Comparison of ENCODE assay signal across 8 cellular contexts in the genomic region with DNA sequence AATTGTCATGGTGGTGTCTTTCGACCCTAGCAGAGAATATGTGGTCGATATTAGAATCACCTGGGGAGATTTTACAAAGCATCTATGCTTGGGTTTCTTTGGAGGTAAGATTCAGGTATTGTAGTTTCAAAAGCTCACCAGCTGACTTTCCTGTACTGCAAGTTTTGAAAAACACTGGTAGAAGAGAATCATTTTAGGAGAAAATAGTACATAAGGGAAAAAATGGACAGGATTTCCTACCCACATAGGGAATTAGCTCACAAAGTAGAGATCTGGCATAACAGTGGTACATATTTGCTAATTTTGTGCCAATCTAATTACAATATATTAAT. TPM values are rescaled to one million over a fixed set of nuclear protein-coding genes. Genes with fewer than 3 reads are reported as not detected.
A peak's percentile ranks its signal among the peaks of the same experiment; 100 is the strongest.
DNase-seq lines count a peak whose midpoint lies in the region; ATAC-seq and TF ChIP-seq lines count a peak whose summit lies in the region.

No MANE protein-coding gene starts in this region.

- H3K9me3 Mint-ChIP-seq in activated B cell treated with CpG ODN at 0.5 μM for 24 hours (no peaks in the 10 kb centered on the region), type B pancreatic cell (no peaks in the 10 kb centered on the region)

- DNase-seq in heart right ventricle (no peak), right atrium auricular region (ENCODE audit: low spot score) (no peak), activated B cell treated with CpG ODN at 0.5 μM for 24 hours (no peak), hepatocyte (ENCODE audit: low spot score) (no peak), type B pancreatic cell (ENCODE audit: extremely low spot score, unreplicated experiment) (no peak), AG08395 (ENCODE audit: low spot score) (no peak), SK-N-DZ (ENCODE audit: low spot score) (no peak)

- peak overlapping the region in 1 of 10 donors; percentile 52 for H3K27ac ChIP-seq in heart right ventricle
- peak overlapping the region in 1 of 2 donors; percentile 46 for H3K27ac ChIP-seq in right atrium auricular region
- no peak overlapping the region for H3K27ac ChIP-seq in hepatocyte

- peak overlapping the region; percentile 98 for H3K27ac Mint-ChIP-seq in activated B cell treated with CpG ODN at 0.5 μM for 24 hours
- H3K27ac Mint-ChIP-seq in type B pancreatic cell: peak overlapping the region; percentile 96

- H3K27me3 Mint-ChIP-seq in activated B cell treated with CpG ODN at 0.5 μM for 24 hours (peaks cover 3% of the 10 kb centered on the region), type B pancreatic cell (peaks cover 28% of the 10 kb centered on the region)

- ATAC-seq in heart right ventricle (no peak), activated B cell treated with CpG ODN at 0.5 μM for 24 hours (ENCODE audit: low read depth) (no peak), GM21786 (IDR thresholded peaks at IDR 0.05; ENCODE audit: unreplicated experiment) (no peak)

- H3K4me2 ChIP-seq in hepatocyte: peak overlapping the region; percentile 72

- H3K27me3 ChIP-seq in heart right ventricle (no peaks in the 10 kb centered on the region), right atrium auricular region (no peaks in the 10 kb centered on the region), hepatocyte (no peaks in the 10 kb centered on the region)

- WGBS in heart right ventricle, 2 donors: 9 to 22% methylated on average over 2 of the region's 2 CpGs
- 10% methylated on average over 2 of the region's 2 CpGs for WGBS in hepatocyte (ENCODE audit: low lambda C conversion rate, missing lambda C conversion rate)

- peaks cover 11% of the 10 kb centered on the region for H3K36me3 Mint-ChIP-seq in activated B cell treated with CpG ODN at 0.5 μM for 24 hours (ENCODE audit: low read depth)
- peaks cover 3% of the 10 kb centered on the region for H3K36me3 Mint-ChIP-seq in type B pancreatic cell

- no peaks in the 10 kb centered on the region for H4K20me1 ChIP-seq in hepatocyte (ENCODE audit: insufficient read depth, poor library complexity, severe bottlenecking)

- H3K79me2 ChIP-seq in hepatocyte: no peaks in the 10 kb centered on the region

- peaks cover 0 to 27% (median 4%) of the 10 kb centered on the region in 9 donors for H3K4me1 ChIP-seq in heart right ventricle
- H3K4me1 ChIP-seq in right atrium auricular region: peaks cover 0 to 6% of the 10 kb centered on the region in 2 donors
- no peaks in the 10 kb centered on the region for H3K4me1 ChIP-seq in hepatocyte (ENCODE audit: insufficient read depth)

- H3K9me2 ChIP-seq in hepatocyte (replicated peaks; ENCODE audit: insufficient read depth): no peaks in the 10 kb centered on the region

- CTCF ChIA-PET in activated B cell treated with CpG ODN at 0.5 μM for 24 hours (lab: Charles Lee): interaction anchor here (0.7 to 6.4 kb wide), 12 partner anchors 9 to 284 kb away, joined by 3 to 37 read pairs (median 4); a partner anchor contains a TSS

- POLR2A ChIA-PET in activated B cell treated with CpG ODN at 0.5 μM for 24 hours (lab: Charles Lee): interaction anchor here (0.5 to 3.1 kb wide), 20 partner anchors 13 to 1269 kb away, joined by 3 to 26 read pairs (median 5); a partner anchor contains a TSS

- H3K9me3 ChIP-seq in heart right ventricle (no peaks in the 10 kb centered on the region), right atrium auricular region (no peaks in the 10 kb centered on the region), hepatocyte (ENCODE audit: low read depth) (no peaks in the 10 kb centered on the region)

- intact Hi-C loops in heart right ventricle (cut with DNase I): loop anchor here in 3 of 10 donors (2.0 to 5.0 kb wide), 2 partner anchors 15 to 47 kb away; no protein-coding TSS in a partner anchor
- intact Hi-C loops in activated B cell treated with CpG ODN at 0.5 μM for 24 hours (cut with micrococcal nuclease): loop anchor here (2.0 kb wide), 2 partner anchors 247 to 395 kb away; no protein-coding TSS in a partner anchor

- H3K36me3 ChIP-seq in heart right ventricle: no peaks in the 10 kb centered on the region
- no peaks in the 10 kb centered on the region for H3K36me3 ChIP-seq in right atrium auricular region
- no peaks in the 10 kb centered on the region for H3K36me3 ChIP-seq in hepatocyte (replicated peaks; ENCODE audit: insufficient read depth, low read depth)

- peak overlapping the region; percentile 62 for H2AFZ ChIP-seq in hepatocyte

- H3K4me1 Mint-ChIP-seq in activated B cell treated with CpG ODN at 0.5 μM for 24 hours (peaks cover 26% of the 10 kb centered on the region), type B pancreatic cell (ENCODE audit: unreplicated experiment) (peaks cover 19% of the 10 kb centered on the region)

- TF ChIP-seq CTCF in heart right ventricle (IDR thresholded peaks at IDR 0.05): no peak
- TF ChIP-seq CTCF in right atrium auricular region (IDR thresholded peaks at IDR 0.05): no peak
- TF ChIP-seq CTCF in activated B cell treated with CpG ODN at 0.5 μM for 24 hours (IDR thresholded peaks at IDR 0.05): no peak
- TF ChIP-seq CTCF in hepatocyte (IDR thresholded peaks at IDR 0.05; ENCODE audit: poor library complexity): no peak
- TF ChIP-seq CTCF in type B pancreatic cell (conservative IDR thresholded peaks at IDR 0.05): no peak

- H3K4me3 ChIP-seq in heart right ventricle (peak overlapping the region in 8 of 10 donors; percentile 16 to 59 (median 56)), right atrium auricular region (peak overlapping the region in 1 of 2 donors; percentile 51), hepatocyte (no peak overlapping the region)

- H3K4me3 Mint-ChIP-seq in activated B cell treated with CpG ODN at 0.5 μM for 24 hours: peak overlapping the region; percentile 96
- H3K4me3 Mint-ChIP-seq in type B pancreatic cell: peak overlapping the region; percentile 96

RNA-seq across cellular contexts. Expression of a gene that starts 27.4 kb away (rescaled TPM):
- total RNA-seq in heart right ventricle: 10 to 100 TPM in 1 of 10 donors, 1 to 10 TPM in 9; 5.8 to 10.2 (median 7.4) TPM
- polyA plus RNA-seq in heart right ventricle: 10 to 100 TPM in 1 of 2 donors, 1 to 10 TPM in 1; 6.6 to 11.7 TPM
- 1 to 10 TPM; 7.3 to 8.8 TPM for total RNA-seq in right atrium auricular region
- total RNA-seq in activated B cell treated with CpG ODN at 0.5 μM for 24 hours: 30.7 and 30.8 TPM in 2 replicates
- total RNA-seq in hepatocyte: 23.3 and 23.4 TPM in 2 replicates
- 30.4 and 32.1 TPM in 2 replicates for polyA plus RNA-seq in hepatocyte
- total RNA-seq in type B pancreatic cell (ENCODE audit: low replicate concordance): 21.4 and 23.9 TPM in 2 replicates
- 24.2 and 28.6 TPM in 2 replicates for polyA plus RNA-seq in SK-N-DZ (2014; cell fraction: cytosol; rRNA removed)
- 17.9 and 18.7 TPM in 2 replicates for polyA plus RNA-seq in SK-N-DZ (2014; cell fraction: nucleus; rRNA removed)

RNA-seq across cellular contexts. Expression of a gene that starts 31.2 kb away (rescaled TPM):
- total RNA-seq in heart right ventricle (10 to 100 TPM; 22.8 to 35.0 (median 29.8) TPM), right atrium auricular region (10 to 100 TPM; 36.1 to 52.5 TPM), activated B cell treated with CpG ODN at 0.5 μM for 24 hours (74.5 and 82.2 TPM in 2 replicates), hepatocyte (53.5 and 67.1 TPM in 2 replicates), type B pancreatic cell (ENCODE audit: low replicate concordance) (31.7 and 37.6 TPM in 2 replicates)
- polyA plus RNA-seq in heart right ventricle (10 to 100 TPM in 1 of 2 donors, 1 to 10 TPM in 1; 8.2 to 31.4 TPM), hepatocyte (35.9 and 41.2 TPM in 2 replicates)
- polyA plus RNA-seq in SK-N-DZ (2014; cell fraction: cytosol; rRNA removed): 128 and 134 TPM in 2 replicates
- polyA plus RNA-seq in SK-N-DZ (2014; cell fraction: nucleus; rRNA removed): 60.1 and 87.1 TPM in 2 replicates
